8 cellular contexts compared by ENCODE assay signal in the genomic region with DNA sequence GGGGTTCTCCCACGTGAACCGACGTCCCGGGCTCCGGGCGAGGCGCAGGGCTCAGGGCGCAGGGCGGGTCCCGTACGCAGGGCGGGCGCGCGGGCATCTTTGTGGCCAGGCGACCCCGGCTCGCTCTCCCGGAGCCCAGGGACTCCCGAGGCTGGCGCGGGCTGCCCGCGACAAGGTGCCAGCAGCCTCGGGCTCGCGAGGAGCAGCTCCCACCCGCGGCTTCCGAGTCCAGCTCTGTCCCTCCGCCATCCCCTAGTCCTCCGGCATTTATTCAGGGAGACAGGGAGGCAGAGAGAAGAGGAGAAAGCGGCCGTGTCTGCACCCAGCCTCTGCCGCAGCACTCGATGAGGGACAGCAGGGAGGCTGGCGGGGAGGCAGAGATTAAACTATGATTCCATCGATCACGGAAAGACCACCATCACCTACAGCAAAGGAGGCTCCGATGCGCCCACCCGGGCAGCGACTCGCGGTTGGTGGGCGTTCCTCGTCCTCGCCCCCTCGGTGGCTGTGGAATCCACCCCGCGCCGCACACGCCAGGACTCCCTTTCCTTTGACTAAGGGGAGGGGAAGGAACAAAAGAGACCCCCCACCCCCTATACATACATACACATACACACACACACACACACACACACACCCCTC. TPM values are rescaled to one million over a fixed set of nuclear protein-coding genes. Genes with fewer than 3 reads are reported as not detected.
DNase-seq lines count a peak whose midpoint lies in the region; ATAC-seq and TF ChIP-seq lines count a peak whose summit lies in the region.

No MANE protein-coding gene starts in this region.

- POLR2A ChIA-PET in GM10248 (lab: Yijun Ruan, JAX), result no interaction called here

- no peak overlapping the region for H3K23ac ChIP-seq in mesendoderm (ENCODE audit: low read length)

- H4K5ac ChIP-seq in mesendoderm (ENCODE audit: low read length), result no peak overlapping the region

- H3K18ac ChIP-seq in mesendoderm (ENCODE audit: low read length), result no peak overlapping the region

- H3K9ac ChIP-seq in mesendoderm (ENCODE audit: low read length), result peak overlapping the region; percentile 62

- H2BK15ac ChIP-seq in mesendoderm (replicated peaks; ENCODE audit: low read depth), result no peak overlapping the region

- H3K4ac ChIP-seq in mesendoderm (ENCODE audit: low read depth, low read length), result no peak overlapping the region

- no peak overlapping the region for H2BK120ac ChIP-seq in mesendoderm (ENCODE audit: low read depth, low read length)

- no peak for TF ChIP-seq CTCF in GM10248 (IDR thresholded peaks at IDR 0.05; ENCODE audit: control extremely low read depth, extremely low read depth, low read depth, missing control alignments)

- no CpG with 5 or more reads among the region's 53 CpGs for WGBS in mesendoderm (ENCODE audit: extremely low coverage, insufficient coverage, low lambda C conversion rate)
- WGBS in urinary bladder, result under 1% methylated on average over 53 of the region's 53 CpGs

- H2AK5ac ChIP-seq in mesendoderm (ENCODE audit: low read length), result no peak overlapping the region

- peak overlapping the region; percentile 98 for H3K4me2 ChIP-seq in mesendoderm (ENCODE audit: low read length)

- H3K4me1 ChIP-seq in mesendoderm (ENCODE audit: control insufficient read depth, low read depth, low read length) (no peaks in the 10 kb centered on the region), urinary bladder (ENCODE audit: insufficient read depth) (no peaks in the 10 kb centered on the region)

- H3K4me3 ChIP-seq in mesendoderm (ENCODE audit: low read length) (peak overlapping the region; percentile 75), urinary bladder (ENCODE audit: low read depth, low read length) (peak overlapping the region; percentile 79)

- no peak for ATAC-seq in HG03442 (IDR thresholded peaks at IDR 0.05; ENCODE audit: unreplicated experiment)

- H3K56ac ChIP-seq in mesendoderm (ENCODE audit: low read length), result peak overlapping the region; percentile 81

- no peak overlapping the region for H2BK5ac ChIP-seq in mesendoderm (ENCODE audit: low read length)

- no peaks in the 10 kb centered on the region for H3K79me2 ChIP-seq in mesendoderm (ENCODE audit: control insufficient read depth, insufficient read depth, low read length)

- no peak overlapping the region for H4K8ac ChIP-seq in mesendoderm (ENCODE audit: low read depth, low read length)

- no peaks in the 10 kb centered on the region for H3K36me3 ChIP-seq in mesendoderm (ENCODE audit: control insufficient read depth, insufficient read depth, low read length)
- H3K36me3 ChIP-seq in urinary bladder (ENCODE audit: insufficient read depth), result no peaks in the 10 kb centered on the region

- H3K27ac ChIP-seq in mesendoderm (ENCODE audit: low read depth, low read length) (no peak overlapping the region), urinary bladder (ENCODE audit: low read depth) (no peak overlapping the region)

- H3K27me3 ChIP-seq in mesendoderm (ENCODE audit: insufficient read depth, low read length, poor library complexity), result peaks cover 4% of the 10 kb centered on the region

- CTCF ChIA-PET in GM10248 (lab: Yijun Ruan, JAX), result no interaction called here

- DNase-seq in GM10248 (ENCODE audit: extremely low spot score) (peak; percentile 26), NCI-H146 (lab: John Stamatoyannopoulos, UW) (peak; percentile 69), dermis blood vessel endothelial cell (peak; percentile 30), mesendoderm (peak; percentile 25), AML-193 (lab: John Stamatoyannopoulos, UW) (no peak)
- no peak for DNase-seq in activated CD8-positive, alpha-beta memory T cell treated with anti-CD3 and anti-CD28 coated beads for 24 hours

- H3K79me1 ChIP-seq in mesendoderm (ENCODE audit: low read length), result no peaks in the 10 kb centered on the region

RNA-seq across cellular contexts. Expression of gene RGS17, which starts 1.1 kb away (rescaled TPM):
- total RNA-seq in dermis blood vessel endothelial cell, result 3.3 and 3.9 TPM in 2 replicates
- 1.9 TPM for polyA plus RNA-seq in mesendoderm (2013, experiment 1 of 2)
- polyA plus RNA-seq in mesendoderm (2013, experiment 2 of 2), result 2.1 TPM
- 6.6 TPM for total RNA-seq in urinary bladder
- polyA plus RNA-seq in urinary bladder, result 0.68 TPM

Comparison
In these comparisons a context has a peak if more than half of its experiments do, and no peak if none do; other contexts are left out.
1. DNase-seq: peak in GM10248 (single experiment), NCI-H146 (single experiment), dermis blood vessel endothelial cell (single experiment) and mesendoderm (single experiment); none in activated CD8-positive, alpha-beta memory T cell treated with anti-CD3 and anti-CD28 coated beads for 24 hours (single experiment) and AML-193 (0 of 2).